In the genomic region with DNA sequence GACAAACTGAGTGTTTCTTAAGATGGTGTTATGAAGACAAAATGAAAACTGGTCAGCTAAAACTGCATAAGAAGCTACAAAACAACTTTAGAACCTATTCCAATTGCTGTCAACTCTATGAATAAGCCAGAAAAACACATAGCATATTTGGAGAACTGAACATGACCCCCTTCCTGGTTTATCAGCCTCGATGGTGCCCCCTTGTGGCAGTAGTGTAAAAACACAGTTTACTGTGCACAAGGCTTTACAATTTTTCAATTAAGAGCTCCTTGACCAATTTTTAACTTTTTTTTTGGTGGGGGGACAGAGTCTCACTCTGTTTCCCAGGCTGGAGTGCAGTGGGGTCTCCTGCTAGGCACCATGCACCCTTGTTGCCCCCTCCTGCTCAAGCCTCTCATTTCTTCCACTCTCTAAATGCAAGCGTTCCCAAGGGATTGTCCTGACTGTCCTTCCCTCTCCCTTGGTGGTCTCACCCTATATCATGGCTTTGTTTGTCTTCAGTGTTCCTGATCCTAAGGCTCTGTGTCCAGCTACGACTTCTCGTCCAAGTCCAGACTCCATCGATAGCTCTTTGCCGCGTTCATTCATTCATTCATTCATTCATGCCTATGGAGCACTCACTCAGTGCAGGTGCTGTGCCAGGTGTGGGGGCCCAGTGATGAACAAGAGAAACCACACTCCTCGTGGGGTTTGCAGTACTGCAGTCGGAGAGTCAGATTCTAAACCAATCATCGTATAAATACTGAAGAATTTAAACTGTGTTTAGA, we compare ENCODE assay signal across 8 cellular contexts. TPM values are rescaled to one million over a fixed set of nuclear protein-coding genes. Genes with fewer than 3 reads are reported as not detected.
DNase-seq lines count a peak whose midpoint lies in the region; ATAC-seq and TF ChIP-seq lines count a peak whose summit lies in the region.

No MANE protein-coding gene starts in this region.

- H3K4me3 Mint-ChIP-seq in activated CD4-positive, alpha-beta T cell treated with anti-CD3 and anti-CD28 coated beads, Interleukin-2, amount 10 ng/mL, durations not matched to agents 24 days and 14 days = no peak overlapping the region
- H3K4me3 Mint-ChIP-seq in mesothelial cell of epicardium = no peak overlapping the region

- H3K27me3 Mint-ChIP-seq in activated CD4-positive, alpha-beta T cell treated with anti-CD3 and anti-CD28 coated beads, Interleukin-2, amount 10 ng/mL, durations not matched to agents 24 days and 14 days = no peaks in the 10 kb centered on the region
- no peaks in the 10 kb centered on the region for H3K27me3 Mint-ChIP-seq in mesothelial cell of epicardium (ENCODE audit: low read depth)

- peak; percentile 92 for TF ChIP-seq CTCF in mesothelial cell of epicardium (IDR thresholded peaks at IDR 0.05; ENCODE audit: unreplicated experiment)

- DNase-seq in AG08395 (ENCODE audit: low spot score) = peak; percentile 87
- DNase-seq in H4 (ENCODE audit: low spot score) = peak; percentile 75
- peak; percentile 26 for DNase-seq in NCI-H526 treated with DMSO at 0.1 percent for 48 hours (lab: John Stamatoyannopoulos, UW)
- peak; percentile 92 for DNase-seq in activated CD4-positive, alpha-beta T cell treated with anti-CD3 and anti-CD28 coated beads, Interleukin-2, amount 10 ng/mL, durations not matched to agents 24 days and 14 days
- DNase-seq in dedifferentiated amniotic fluid mesenchymal stem cell (ENCODE audit: extremely low spot score) = peak; percentile 82
- peak; percentile 64 to 71 for DNase-seq in mesothelial cell of epicardium (ENCODE audit: low spot score in 2 of 2, unreplicated experiment in 2 of 2)
- DNase-seq in stimulated activated CD8-positive, alpha-beta memory T cell treated with anti-CD3 and anti-CD28 coated beads, Interleukin-7, amount 100 ng/mL, for 1 hour (ENCODE audit: low read depth in 2 of 2) = peak; percentile 45 to 60

- H3K36me3 Mint-ChIP-seq in activated CD4-positive, alpha-beta T cell treated with anti-CD3 and anti-CD28 coated beads, Interleukin-2, amount 10 ng/mL, durations not matched to agents 24 days and 14 days (ENCODE audit: low read depth) = peaks cover 34% of the 10 kb centered on the region
- peaks cover 13% of the 10 kb centered on the region for H3K36me3 Mint-ChIP-seq in mesothelial cell of epicardium

- intact Hi-C loops in activated CD4-positive, alpha-beta T cell treated with anti-CD3 and anti-CD28 coated beads, Interleukin-2, amount 10 ng/mL, durations not matched to agents 24 days and 14 days (cut with micrococcal nuclease) = no loop called here

- no peak for ATAC-seq in GM21529 (IDR thresholded peaks at IDR 0.05; ENCODE audit: unreplicated experiment)

- no peak overlapping the region for H3K27ac Mint-ChIP-seq in activated CD4-positive, alpha-beta T cell treated with anti-CD3 and anti-CD28 coated beads, Interleukin-2, amount 10 ng/mL, durations not matched to agents 24 days and 14 days
- H3K27ac Mint-ChIP-seq in mesothelial cell of epicardium = no peak overlapping the region

- H3K4me1 Mint-ChIP-seq in activated CD4-positive, alpha-beta T cell treated with anti-CD3 and anti-CD28 coated beads, Interleukin-2, amount 10 ng/mL, durations not matched to agents 24 days and 14 days = peaks cover 27% of the 10 kb centered on the region
- H3K4me1 Mint-ChIP-seq in mesothelial cell of epicardium = peaks cover 7% of the 10 kb centered on the region

- no peaks in the 10 kb centered on the region for H3K9me3 Mint-ChIP-seq in activated CD4-positive, alpha-beta T cell treated with anti-CD3 and anti-CD28 coated beads, Interleukin-2, amount 10 ng/mL, durations not matched to agents 24 days and 14 days
- H3K9me3 Mint-ChIP-seq in mesothelial cell of epicardium = no peaks in the 10 kb centered on the region

RNA-seq across cellular contexts. Expression of a gene that starts 7.5 kb away (rescaled TPM):
- 86.6 and 90.0 TPM in 2 replicates for total RNA-seq in H4 (2014; rRNA removed; shearing (Covaris generic))
- total RNA-seq in activated CD4-positive, alpha-beta T cell treated with anti-CD3 and anti-CD28 coated beads, Interleukin-2, amount 10 ng/mL, durations not matched to agents 24 days and 14 days = 837 and 858 TPM in 2 replicates
- 600 to 610 TPM (median 606 TPM) in 3 replicates for total RNA-seq in mesothelial cell of epicardium

RNA-seq across cellular contexts. Expression of a gene that starts 16.0 kb away (rescaled TPM):
- total RNA-seq in H4 (2014; rRNA removed; shearing (Covaris generic)) = not detected in 2 replicates
- not detected in 2 replicates for total RNA-seq in activated CD4-positive, alpha-beta T cell treated with anti-CD3 and anti-CD28 coated beads, Interleukin-2, amount 10 ng/mL, durations not matched to agents 24 days and 14 days
- not detected in 3 replicates for total RNA-seq in mesothelial cell of epicardium

RNA-seq across cellular contexts. Expression of a gene that starts 38.3 kb away (rescaled TPM):
- total RNA-seq in H4 (2014; rRNA removed; shearing (Covaris generic)) = 0.06 TPM in 1 of 2 replicates, not detected in the other
- 0.02 and 0.05 TPM in 2 replicates for total RNA-seq in activated CD4-positive, alpha-beta T cell treated with anti-CD3 and anti-CD28 coated beads, Interleukin-2, amount 10 ng/mL, durations not matched to agents 24 days and 14 days
- 0.44 to 0.66 TPM (median 0.45 TPM) in 3 replicates for total RNA-seq in mesothelial cell of epicardium

Comparison
In these comparisons a context has a peak if more than half of its experiments do, and no peak if none do; other contexts are left out.
1. DNase-seq: peak in every context shown above with its lines; median percentile 92 in activated CD4-positive, alpha-beta T cell treated with anti-CD3 and anti-CD28 coated beads, Interleukin-2, amount 10 ng/mL, durations not matched to agents 24 days and 14 days; 87 in AG08395; 82 in dedifferentiated amniotic fluid mesenchymal stem cell; 75 in H4; 68 in mesothelial cell of epicardium; 52 in stimulated activated CD8-positive, alpha-beta memory T cell treated with anti-CD3 and anti-CD28 coated beads, Interleukin-7, amount 100 ng/mL, for 1 hour; 26 in NCI-H526 treated with DMSO at 0.1 percent for 48 hours.